8 cellular contexts compared by ENCODE assay signal in the genomic region with DNA sequence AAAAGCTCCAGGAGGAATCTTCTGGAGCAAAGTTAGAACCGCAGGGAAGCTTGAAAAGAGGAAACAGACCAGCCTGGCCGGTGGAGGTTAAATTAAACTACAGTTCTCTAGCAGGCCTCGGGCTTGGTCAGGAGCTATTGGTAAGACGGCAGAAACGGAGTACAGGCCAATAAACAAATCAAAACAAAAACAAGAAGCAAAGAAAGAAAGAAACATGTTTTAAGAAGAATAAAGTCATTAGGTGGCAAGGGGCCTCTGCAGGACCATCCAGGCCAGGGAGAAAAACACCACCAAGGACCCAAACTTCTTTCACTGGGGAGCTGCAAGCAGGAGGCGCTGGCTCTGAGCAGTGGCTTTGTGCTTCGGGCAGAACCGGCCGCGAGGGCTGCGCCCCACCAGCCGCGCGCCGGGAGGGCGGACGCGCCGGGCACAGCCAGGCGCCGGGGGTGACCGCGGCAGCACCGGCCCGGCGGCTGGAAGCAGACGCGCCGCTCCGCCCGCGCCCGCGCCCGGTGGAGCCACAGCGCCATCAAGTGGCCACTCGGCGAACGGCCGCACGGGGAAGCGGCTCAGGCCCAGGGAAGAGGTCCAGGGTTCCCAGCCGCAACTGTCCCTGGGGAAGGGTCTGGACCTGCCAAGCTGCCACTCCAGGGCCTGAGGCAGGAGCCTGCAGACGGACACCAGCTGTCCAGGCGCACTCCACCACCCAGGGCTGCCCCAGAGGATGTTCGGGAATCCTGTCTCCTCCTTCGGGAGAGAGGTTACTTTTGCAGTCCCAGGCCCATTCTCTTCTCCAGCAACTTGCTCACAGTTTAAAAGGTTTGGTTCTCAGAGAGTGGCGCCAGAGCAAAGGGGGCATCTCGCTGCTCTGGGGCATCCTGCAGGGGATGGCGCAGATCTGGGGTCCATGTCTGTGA.
DNase-seq lines count a peak whose midpoint lies in the region; ATAC-seq and TF ChIP-seq lines count a peak whose summit lies in the region.

No MANE protein-coding gene starts in this region.

- H3K27me3 ChIP-seq in uterus, result peaks cover 0 to 3% of the 10 kb centered on the region in 2 donors

- CTCF ChIA-PET in activated naive CD4-positive, alpha-beta T cell treated with anti-CD3 and anti-CD28 coated beads, Interleukin-2, amount 10 ng/mL, durations not matched to agents 7 days and 5 days (lab: Charles Lee), result interaction anchor here (0.7 to 1.4 kb wide), 6 partner anchors 19 to 1731 kb away, joined by 3 to 5 read pairs (median 4); no protein-coding TSS in a partner anchor

- peaks cover 2% of the 10 kb centered on the region for H3K4me1 Mint-ChIP-seq in activated naive CD4-positive, alpha-beta T cell treated with anti-CD3 and anti-CD28 coated beads, Interleukin-2, amount 10 ng/mL, durations not matched to agents 7 days and 5 days
- peaks cover 25% of the 10 kb centered on the region for H3K4me1 Mint-ChIP-seq in osteocyte (ENCODE audit: unreplicated experiment)

- H3K9me3 Mint-ChIP-seq in activated naive CD4-positive, alpha-beta T cell treated with anti-CD3 and anti-CD28 coated beads, Interleukin-2, amount 10 ng/mL, durations not matched to agents 7 days and 5 days, result no peaks in the 10 kb centered on the region
- H3K9me3 Mint-ChIP-seq in osteocyte (ENCODE audit: unreplicated experiment), result no peaks in the 10 kb centered on the region

- H3K27ac ChIP-seq in uterus, result no peak overlapping the region

- H3K36me3 Mint-ChIP-seq in activated naive CD4-positive, alpha-beta T cell treated with anti-CD3 and anti-CD28 coated beads, Interleukin-2, amount 10 ng/mL, durations not matched to agents 7 days and 5 days, result no peaks in the 10 kb centered on the region
- peaks cover 3% of the 10 kb centered on the region for H3K36me3 Mint-ChIP-seq in osteocyte (ENCODE audit: unreplicated experiment)

- peak; percentile 89 for DNase-seq in ELR (ENCODE audit: low read depth)
- DNase-seq in KBM-7, result peak; percentile 63
- peak; percentile 39 for DNase-seq in SHP77 treated with DMSO at 0.1 percent for 48 hours (lab: John Stamatoyannopoulos, UW)
- DNase-seq in activated naive CD4-positive, alpha-beta T cell treated with anti-CD3 and anti-CD28 coated beads, Interleukin-2, amount 10 ng/mL, durations not matched to agents 7 days and 5 days, result peak; percentile 61
- DNase-seq in glomerular visceral epithelial cell (ENCODE audit: extremely low spot score), result peak; percentile 85
- peak; percentile 95 for DNase-seq in osteocyte (ENCODE audit: extremely low spot score, unreplicated experiment)
- peak in 1 of 2 donors; percentile 66 for DNase-seq in uterus

- in situ Hi-C loops in KBM-7 (cut with MboI; ENCODE audit: low pct_unique_long_range_greater_than_20kb, low sequenced_read_pairs), result no loop called here

- TF ChIP-seq POLR2A in uterus (IDR thresholded peaks at IDR 0.05), result no peak

- no peak overlapping the region for H3K27ac Mint-ChIP-seq in activated naive CD4-positive, alpha-beta T cell treated with anti-CD3 and anti-CD28 coated beads, Interleukin-2, amount 10 ng/mL, durations not matched to agents 7 days and 5 days
- H3K27ac Mint-ChIP-seq in osteocyte (ENCODE audit: unreplicated experiment), result peak overlapping the region; percentile 62

- H3K4me1 ChIP-seq in uterus, result no peaks in the 10 kb centered on the region

- H3K36me3 ChIP-seq in uterus, result no peaks in the 10 kb centered on the region

- TF ChIP-seq CTCF in osteocyte (IDR thresholded peaks at IDR 0.05) (peak; percentile 88), uterus (IDR thresholded peaks at IDR 0.05) (peak; percentile 72 to 95 (median 84))

- H3K4me3 Mint-ChIP-seq in activated naive CD4-positive, alpha-beta T cell treated with anti-CD3 and anti-CD28 coated beads, Interleukin-2, amount 10 ng/mL, durations not matched to agents 7 days and 5 days, result no peak overlapping the region
- peak overlapping the region; percentile 70 for H3K4me3 Mint-ChIP-seq in osteocyte (ENCODE audit: unreplicated experiment)

- no peaks in the 10 kb centered on the region for H3K9me3 ChIP-seq in uterus

- intact Hi-C loops in uterus (cut with DNase I; ENCODE audit: low total_unique reads), result no loop called here

- no peak overlapping the region for H3K4me3 ChIP-seq in uterus

- peak; percentile 87 for ATAC-seq in GM21717 (IDR thresholded peaks at IDR 0.05; ENCODE audit: unreplicated experiment)

- peaks cover 38% of the 10 kb centered on the region for H3K27me3 Mint-ChIP-seq in activated naive CD4-positive, alpha-beta T cell treated with anti-CD3 and anti-CD28 coated beads, Interleukin-2, amount 10 ng/mL, durations not matched to agents 7 days and 5 days
- H3K27me3 Mint-ChIP-seq in osteocyte (ENCODE audit: unreplicated experiment), result no peaks in the 10 kb centered on the region
